Comparison of ENCODE assay signal across 9 cellular contexts in the genomic region with DNA sequence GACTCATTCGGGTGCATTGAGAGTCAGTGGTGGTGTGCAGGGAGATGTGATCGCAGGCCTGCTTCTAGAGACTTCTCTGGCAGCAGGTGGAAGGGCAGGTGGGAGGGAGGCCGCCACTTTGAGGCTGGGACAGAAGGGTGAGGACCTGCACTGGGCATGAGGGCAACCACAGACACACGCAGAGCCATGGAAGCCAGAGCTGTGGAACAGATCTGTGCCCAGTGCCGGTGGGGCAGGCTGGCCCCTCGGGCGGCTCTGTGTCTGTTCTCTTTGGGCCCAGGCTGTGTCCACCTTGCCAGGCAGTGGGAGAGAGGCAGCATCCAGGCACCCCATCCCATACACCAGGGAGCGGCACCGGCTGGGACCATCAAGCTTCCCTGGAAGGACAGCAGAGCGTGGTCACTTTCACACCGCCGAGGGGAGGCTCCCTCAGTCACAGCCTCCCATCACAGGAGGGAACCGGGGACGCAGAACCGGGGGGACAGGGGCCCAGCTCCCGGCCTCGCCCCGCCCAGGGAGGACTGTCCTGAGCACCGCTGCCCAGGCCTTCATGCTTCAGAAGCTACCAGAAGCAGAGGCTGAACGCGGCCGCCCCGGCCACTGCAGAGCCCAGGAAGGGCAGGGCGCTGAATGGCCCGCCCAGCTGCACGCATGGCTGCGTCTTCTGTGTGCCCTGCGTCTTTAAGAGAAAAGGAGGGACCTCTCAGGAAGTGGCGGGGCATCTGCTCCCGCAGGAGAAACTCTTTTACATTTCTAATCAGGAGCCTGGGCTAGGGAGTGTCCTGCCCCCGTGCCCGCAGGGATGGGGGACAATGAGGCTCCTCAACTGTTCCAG. TPM values are rescaled to one million over a fixed set of nuclear protein-coding genes. Genes with fewer than 3 reads are reported as not detected.
A peak's percentile ranks its signal among the peaks of the same experiment; 100 is the strongest.
DNase-seq lines count a peak whose midpoint lies in the region; ATAC-seq, FAIRE-seq and TF ChIP-seq lines count a peak whose summit lies in the region.
"Had no signal": no experiment of that assay in that cellular context is flagged by ENCODE, and none has a peak within 500 bp of the region (broad histone marks: within the 10 kb centered on the region; RNA-seq: fewer than 3 reads in every experiment).

No MANE protein-coding gene starts in this region.

- H3K36me3 Mint-ChIP-seq in CD8-positive, alpha-beta T cell = no peaks in the 10 kb centered on the region
- no peaks in the 10 kb centered on the region for H3K36me3 Mint-ChIP-seq in activated CD4-positive, alpha-beta memory T cell treated with anti-CD3 and anti-CD28 coated beads, Interleukin-2, amount 10 ng/mL, durations not matched to agents 7 days and 5 days (ENCODE audit: low read depth)

- no peaks in the 10 kb centered on the region for H3K27me3 ChIP-seq in CD8-positive, alpha-beta T cell (ENCODE audit: insufficient read depth, low read length)
- no peaks in the 10 kb centered on the region for H3K27me3 ChIP-seq in thyroid gland

- no peak for ATAC-seq in CD8-positive, alpha-beta T cell
- peak; percentile 32 for ATAC-seq in GM21526 (IDR thresholded peaks at IDR 0.05; ENCODE audit: low FRiP score, unreplicated experiment)

- peaks cover 17% of the 10 kb centered on the region for H3K27me3 Mint-ChIP-seq in CD8-positive, alpha-beta T cell (ENCODE audit: low read depth)
- H3K27me3 Mint-ChIP-seq in activated CD4-positive, alpha-beta memory T cell treated with anti-CD3 and anti-CD28 coated beads, Interleukin-2, amount 10 ng/mL, durations not matched to agents 7 days and 5 days = peaks cover 23% of the 10 kb centered on the region

- no peak for TF ChIP-seq CTCF in CD8-positive, alpha-beta T cell (IDR thresholded peaks at IDR 0.05)
- no peak for TF ChIP-seq CTCF in kidney (IDR thresholded peaks at IDR 0.05; ENCODE audit: borderline replicate concordance, extremely low read depth, insufficient read depth)
- TF ChIP-seq CTCF in thyroid gland (IDR thresholded peaks at IDR 0.05) = no peak

- H3K4me1 ChIP-seq in CD8-positive, alpha-beta T cell (ENCODE audit: insufficient read depth, low read length) = peaks cover 16% of the 10 kb centered on the region
- H3K4me1 ChIP-seq in kidney (ENCODE audit: control insufficient read depth in 1 of 2, insufficient read depth in 1 of 2, low read depth in 1 of 2, low read length in 2 of 2) (peaks cover 0 to 3% of the 10 kb centered on the region in 2 donors), thyroid gland (peaks cover 0 to 13% of the 10 kb centered on the region in 2 donors)

- H3K36me3 ChIP-seq in CD8-positive, alpha-beta T cell (ENCODE audit: insufficient read depth, low read length) = no peaks in the 10 kb centered on the region
- H3K36me3 ChIP-seq in kidney (ENCODE audit: control insufficient read depth in 1 of 2, insufficient read depth in 2 of 2, low read length in 2 of 2) (no peaks in the 10 kb centered on the region), thyroid gland (no peaks in the 10 kb centered on the region)

- H3K27ac Mint-ChIP-seq in CD8-positive, alpha-beta T cell = peak overlapping the region; percentile 45
- H3K27ac Mint-ChIP-seq in activated CD4-positive, alpha-beta memory T cell treated with anti-CD3 and anti-CD28 coated beads, Interleukin-2, amount 10 ng/mL, durations not matched to agents 7 days and 5 days = peak overlapping the region; percentile 70

- FAIRE-seq in kidney (lab: Jason Lieb, UNC) = no peak
- FAIRE-seq: colon had no signal

- H3K9me3 ChIP-seq in CD8-positive, alpha-beta T cell (ENCODE audit: low read length) = no peaks in the 10 kb centered on the region
- H3K9me3 ChIP-seq in kidney (ENCODE audit: control insufficient read depth in 1 of 2, low read length in 2 of 2) (no peaks in the 10 kb centered on the region), thyroid gland (no peaks in the 10 kb centered on the region)

- DNase-seq in CD8-positive, alpha-beta T cell = no peak
- no peak for DNase-seq in activated CD4-positive, alpha-beta memory T cell treated with anti-CD3 and anti-CD28 coated beads, Interleukin-2, amount 10 ng/mL, durations not matched to agents 7 days and 5 days
- DNase-seq in kidney (peak; percentile 81), thyroid gland (peak; percentile 25 to 42), head of caudate nucleus (no peak), mucosa of gallbladder (ENCODE audit: low spot score) (no peak), nucleus accumbens (lab: John Stamatoyannopoulos, UW) (no peak)

- H3K9me3 Mint-ChIP-seq in CD8-positive, alpha-beta T cell = no peaks in the 10 kb centered on the region
- H3K9me3 Mint-ChIP-seq in activated CD4-positive, alpha-beta memory T cell treated with anti-CD3 and anti-CD28 coated beads, Interleukin-2, amount 10 ng/mL, durations not matched to agents 7 days and 5 days = no peaks in the 10 kb centered on the region

- intact Hi-C loops in CD8-positive, alpha-beta T cell (cut with DNase I, micrococcal nuclease) = no loop called here
- intact Hi-C loops in kidney (cut with DNase I) (no loop called here), thyroid gland (cut with DNase I) (no loop called here), head of caudate nucleus (cut with DNase I) (no loop called here)

- peak overlapping the region; percentile 82 for H3K4me3 Mint-ChIP-seq in CD8-positive, alpha-beta T cell
- peak overlapping the region; percentile 68 for H3K4me3 Mint-ChIP-seq in activated CD4-positive, alpha-beta memory T cell treated with anti-CD3 and anti-CD28 coated beads, Interleukin-2, amount 10 ng/mL, durations not matched to agents 7 days and 5 days

- WGBS in thyroid gland, 2 donors = 36 to 79% methylated on average over 12 to 19 of the region's 32 CpGs

- H3K27ac ChIP-seq in CD8-positive, alpha-beta T cell (ENCODE audit: low read depth, low read length) = no peak overlapping the region
- H3K27ac ChIP-seq in kidney (ENCODE audit: low read depth in 2 of 2, low read length in 2 of 2) (no peak overlapping the region), thyroid gland (no peak overlapping the region)

- no peak overlapping the region for H3K9ac ChIP-seq in kidney (ENCODE audit: low read length in 2 of 2)

- POLR2A ChIA-PET in CD8-positive, alpha-beta T cell (lab: Charles Lee) = no interaction called here
- POLR2A ChIA-PET in activated CD4-positive, alpha-beta memory T cell treated with anti-CD3 and anti-CD28 coated beads, Interleukin-2, amount 10 ng/mL, durations not matched to agents 7 days and 5 days (lab: Charles Lee) = no interaction called here

- H3K4me1 Mint-ChIP-seq in CD8-positive, alpha-beta T cell (ENCODE audit: low read depth) = peaks cover 9% of the 10 kb centered on the region
- peaks cover 25% of the 10 kb centered on the region for H3K4me1 Mint-ChIP-seq in activated CD4-positive, alpha-beta memory T cell treated with anti-CD3 and anti-CD28 coated beads, Interleukin-2, amount 10 ng/mL, durations not matched to agents 7 days and 5 days

- no peak for TF ChIP-seq POLR2A in thyroid gland (IDR thresholded peaks at IDR 0.05)

- H3K4me3 ChIP-seq in CD8-positive, alpha-beta T cell (ENCODE audit: low read depth, low read length) = peak overlapping the region; percentile 58
- peak overlapping the region; percentile 31 to 51 for H3K4me3 ChIP-seq in kidney (ENCODE audit: low read length in 2 of 2)
- peak overlapping the region in 1 of 3 donors; percentile 28 for H3K4me3 ChIP-seq in thyroid gland (replicated peaks in 1 of 3)

- CTCF ChIA-PET in CD8-positive, alpha-beta T cell (lab: Charles Lee) = interaction anchor here (1.6 kb wide), 1 partner anchor 19 kb away, joined by 6 read pairs; no protein-coding TSS in a partner anchor
- CTCF ChIA-PET in activated CD4-positive, alpha-beta memory T cell treated with anti-CD3 and anti-CD28 coated beads, Interleukin-2, amount 10 ng/mL, durations not matched to agents 7 days and 5 days (lab: Charles Lee) = interaction anchor here (0.7 kb wide), 1 partner anchor 7 kb away, joined by 3 read pairs; no protein-coding TSS in a partner anchor

RNA-seq across cellular contexts. Expression of a gene that starts 32.1 kb away (rescaled TPM):
- not detected for total RNA-seq in CD8-positive, alpha-beta T cell
- total RNA-seq in activated CD4-positive, alpha-beta memory T cell treated with anti-CD3 and anti-CD28 coated beads, Interleukin-2, amount 10 ng/mL, durations not matched to agents 7 days and 5 days = not detected
- total RNA-seq in kidney (0.13 TPM), thyroid gland (under 1 TPM in 3 of 4 donors, not detected in 1; 0.22 to 0.29 (median 0.27) TPM), mucosa of gallbladder (not detected)
- polyA plus RNA-seq in kidney (ENCODE audit: insufficient read depth, low read depth, low replicate concordance) = not detected

RNA-seq across cellular contexts. Expression of a gene that starts 56.3 kb away (rescaled TPM):
- total RNA-seq in CD8-positive, alpha-beta T cell = not detected
- not detected for total RNA-seq in activated CD4-positive, alpha-beta memory T cell treated with anti-CD3 and anti-CD28 coated beads, Interleukin-2, amount 10 ng/mL, durations not matched to agents 7 days and 5 days
- total RNA-seq in kidney (not detected), thyroid gland (not detected), mucosa of gallbladder (not detected)
- not detected for polyA plus RNA-seq in kidney (ENCODE audit: insufficient read depth, low read depth, low replicate concordance)

Comparison
In these comparisons a context has a peak if more than half of its experiments do, and no peak if none do; other contexts are left out.
1. DNase-seq: peak in kidney (single experiment) and thyroid gland (2 of 2); none in CD8-positive, alpha-beta T cell (0 of 7), activated CD4-positive, alpha-beta memory T cell treated with anti-CD3 and anti-CD28 coated beads, Interleukin-2, amount 10 ng/mL, durations not matched to agents 7 days and 5 days (single experiment), head of caudate nucleus (0 of 42), mucosa of gallbladder (single experiment) and nucleus accumbens (0 of 56).